17 cellular contexts compared by ENCODE assay signal in genomic region chr12:75798527-75798926, GRCh38.
DNase-seq lines count a peak whose midpoint lies in the region; ATAC-seq, FAIRE-seq and TF ChIP-seq lines count a peak whose summit lies in the region.
"Had no signal": no experiment of that assay in that cellular context is flagged by ENCODE, and none has a peak within 500 bp of the region (broad histone marks: within the 10 kb centered on the region; RNA-seq: fewer than 3 reads in every experiment).

No MANE protein-coding gene starts in this region.

- H3K4me3 ChIP-seq in ACC112 (ENCODE audit: low read depth, low read length) = no peak overlapping the region
- H3K4me3 ChIP-seq in endodermal cell (ENCODE audit: low read length) = no peak overlapping the region
- no peak overlapping the region for H3K4me3 ChIP-seq in ascending aorta
- H3K4me3 ChIP-seq: BLaER1 had no signal

- H3K27ac Mint-ChIP-seq in endodermal cell = peak overlapping the region; percentile 30
- H3K27ac Mint-ChIP-seq in T-cell = no peak overlapping the region
- H3K27ac Mint-ChIP-seq: CD8-positive, alpha-beta memory T cell; IgD-negative memory B cell had no signal

- DNase-seq in NCI-H69 (lab: John Stamatoyannopoulos, UW) = peak; percentile 70
- DNase-seq in endodermal cell = no peak
- DNase-seq in activated effector memory CD4-positive, alpha-beta T cell treated with anti-CD3 and anti-CD28 coated beads, Interleukin-2, amount 50 U/mL, for 16 hours = no peak
- no peak for DNase-seq in ascending aorta (ENCODE audit: low spot score in 2 of 2)
- no peak for DNase-seq in T-cell
- DNase-seq: AML-193; CD8-positive, alpha-beta memory T cell; DND-41; GDM1; HCEC 1CT had no signal

- POLR2A ChIA-PET in T-cell (lab: Charles Lee) = no interaction called here

- TF ChIP-seq CTCF in endodermal cell (conservative IDR thresholded peaks at IDR 0.05) (no peak), ascending aorta (IDR thresholded peaks at IDR 0.05) (no peak)

- ATAC-seq in HG02884 (IDR thresholded peaks at IDR 0.05; ENCODE audit: unreplicated experiment) (no peak), T-cell (replicated peaks in 1 of 4) (no peak)

- no peaks in the 10 kb centered on the region for H3K9me3 ChIP-seq in endodermal cell (ENCODE audit: control insufficient read depth, low read length)
- no peaks in the 10 kb centered on the region for H3K9me3 ChIP-seq in ascending aorta
- H3K9me3 ChIP-seq: BLaER1, Caco-2 had no signal

- no peaks in the 10 kb centered on the region for H3K79me2 ChIP-seq in ACC112 (ENCODE audit: control insufficient read depth, insufficient read depth, low read length, unreplicated experiment)

- H3K36me3 Mint-ChIP-seq in endodermal cell (ENCODE audit: low read depth) (no peaks in the 10 kb centered on the region), T-cell (no peaks in the 10 kb centered on the region)
- H3K36me3 Mint-ChIP-seq: CD8-positive, alpha-beta memory T cell had no signal

- CTCF ChIA-PET in T-cell (lab: Charles Lee) = no interaction called here

- FAIRE-seq in A204.1 (lab: Jason Lieb, UNC) = peak; percentile 40

- H3K27me3 Mint-ChIP-seq in endodermal cell (ENCODE audit: insufficient read depth) = no peaks in the 10 kb centered on the region
- peaks cover 3 to 4% of the 10 kb centered on the region in 2 donors for H3K27me3 Mint-ChIP-seq in T-cell
- H3K27me3 Mint-ChIP-seq: IgD-negative memory B cell had no signal

- H3K4me3 Mint-ChIP-seq in endodermal cell (no peak overlapping the region), T-cell (no peak overlapping the region)
- H3K4me3 Mint-ChIP-seq: IgD-negative memory B cell had no signal

- H3K9ac ChIP-seq in endodermal cell (ENCODE audit: extremely low read depth, low read length, poor library complexity, severe bottlenecking) = no peak overlapping the region
- H3K9ac ChIP-seq: BLaER1 had no signal

- H2AFZ ChIP-seq in ACC112 (ENCODE audit: low read length, unreplicated experiment) = peak overlapping the region; percentile 41

- peaks cover 20% of the 10 kb centered on the region for H3K4me1 Mint-ChIP-seq in endodermal cell
- H3K4me1 Mint-ChIP-seq in T-cell = no peaks in the 10 kb centered on the region
- H3K4me1 Mint-ChIP-seq: CD8-positive, alpha-beta memory T cell; IgD-negative memory B cell had no signal

- H3K27me3 ChIP-seq in ACC112 (ENCODE audit: insufficient read depth, low read length) (no peaks in the 10 kb centered on the region), endodermal cell (ENCODE audit: control insufficient read depth, insufficient read depth, low read length, poor library complexity, severe bottlenecking) (no peaks in the 10 kb centered on the region), ascending aorta (no peaks in the 10 kb centered on the region)
- H3K27me3 ChIP-seq: BLaER1 had no signal

- H3K36me3 ChIP-seq in ACC112 (ENCODE audit: insufficient read depth, low read length) (no peaks in the 10 kb centered on the region), endodermal cell (ENCODE audit: control insufficient read depth, insufficient read depth, low read length) (no peaks in the 10 kb centered on the region), ascending aorta (no peaks in the 10 kb centered on the region)
- H3K36me3 ChIP-seq: BLaER1 had no signal

- H3K4me1 ChIP-seq in ACC112 (ENCODE audit: control insufficient read depth, insufficient read depth, low read length, unreplicated experiment) (peaks cover 4% of the 10 kb centered on the region), endodermal cell (ENCODE audit: control insufficient read depth, insufficient read depth, low read length) (peaks cover 8% of the 10 kb centered on the region), ascending aorta (no peaks in the 10 kb centered on the region)

- no peaks in the 10 kb centered on the region for H3K9me3 Mint-ChIP-seq in endodermal cell
- H3K9me3 Mint-ChIP-seq in T-cell = no peaks in the 10 kb centered on the region
- H3K9me3 Mint-ChIP-seq: CD8-positive, alpha-beta memory T cell; IgD-negative memory B cell had no signal

- intact Hi-C loops in ascending aorta (cut with DNase I) = no loop called here

- 83% methylated on average over 2 of the region's 2 CpGs; no CpG with 5 or more reads in 1 of the 2 experiments for WGBS in endodermal cell (ENCODE audit: insufficient coverage in 1 of 2, insufficient read length in 1 of 2), 2 experiments

- H3K27ac ChIP-seq in ACC112 (ENCODE audit: low read depth, low read length) (no peak overlapping the region), endodermal cell (ENCODE audit: low read depth, low read length) (no peak overlapping the region), ascending aorta (no peak overlapping the region)
- H3K27ac ChIP-seq: BLaER1, HL-60 had no signal
